In the genomic region with DNA sequence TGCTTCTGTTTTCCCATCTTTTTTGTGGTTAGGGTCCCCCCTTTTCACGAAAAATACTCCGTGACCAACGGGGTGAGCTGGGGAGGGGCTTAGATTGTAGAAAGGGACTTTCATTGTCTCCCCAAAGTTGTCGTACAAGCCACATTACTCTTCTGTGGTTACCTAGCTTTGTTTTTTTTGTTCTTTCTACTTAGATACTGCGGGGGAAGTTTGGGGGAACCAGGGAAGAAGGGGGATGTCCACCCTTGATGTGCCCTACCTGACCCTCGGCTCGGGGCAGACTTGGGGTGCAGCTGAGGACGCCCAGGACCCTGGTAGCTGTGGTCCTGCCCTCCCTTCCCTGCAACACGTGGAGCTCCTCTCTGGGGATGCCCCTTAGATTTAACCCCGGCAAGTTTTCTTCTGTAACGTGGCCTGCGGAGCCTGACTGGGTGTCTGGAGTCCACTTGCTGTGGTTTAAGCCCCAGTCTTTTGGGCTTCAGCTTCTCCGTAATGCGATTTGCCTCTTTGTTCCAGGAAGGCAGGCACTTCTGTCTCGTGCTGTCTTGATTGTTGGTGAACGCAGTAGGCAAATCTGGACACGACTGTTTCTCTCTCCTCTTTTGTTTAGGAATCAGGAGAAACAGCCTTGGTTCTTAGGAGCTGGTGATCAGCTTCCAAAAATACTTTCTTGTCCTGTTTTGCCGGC, we compare ENCODE assay signal across 8 cellular contexts. TPM values are rescaled to one million over a fixed set of nuclear protein-coding genes. Genes with fewer than 3 reads are reported as not detected.
DNase-seq lines count a peak whose midpoint lies in the region; ATAC-seq and TF ChIP-seq lines count a peak whose summit lies in the region.

No MANE protein-coding gene starts in this region.

- H3K4me3 Mint-ChIP-seq in nephron progenitor cell = peak overlapping the region; percentile 97

- H3K36me3 ChIP-seq in upper lobe of right lung = no peaks in the 10 kb centered on the region

- H3K4me1 ChIP-seq in upper lobe of right lung = peaks cover 20% of the 10 kb centered on the region

- peak overlapping the region; percentile 86 for H3K27ac ChIP-seq in upper lobe of right lung

- peak; percentile 9 for DNase-seq in NCI-H1436 (lab: John Stamatoyannopoulos, UW)
- DNase-seq in NCI-H1436 treated with DMSO at 0.1 percent for 48 hours (lab: John Stamatoyannopoulos, UW) = no peak
- peak; percentile 75 for DNase-seq in NCI-H82 treated with DMSO at 0.1 percent for 48 hours (lab: John Stamatoyannopoulos, UW; ENCODE audit: unreplicated experiment)
- peak; percentile 9 for DNase-seq in activated T-helper 1 cell treated with Interleukin-2 at 50 U/mL for 16 hours (ENCODE audit: low read depth)
- DNase-seq in fibroblast of gingiva (ENCODE audit: low read depth) = peak; percentile 33
- DNase-seq in nephron progenitor cell = peak; percentile 21
- DNase-seq in upper lobe of right lung = no peak
- no peak for DNase-seq in GF-D8 (lab: John Stamatoyannopoulos, UW)

- intact Hi-C loops in upper lobe of right lung (cut with DNase I) = no loop called here

- no peaks in the 10 kb centered on the region for H3K27me3 ChIP-seq in upper lobe of right lung

- H3K27ac Mint-ChIP-seq in nephron progenitor cell = peak overlapping the region; percentile 69

- ATAC-seq in upper lobe of right lung = peak; percentile 28

- TF ChIP-seq CTCF in nephron progenitor cell (IDR thresholded peaks at IDR 0.05) (no peak), upper lobe of right lung (IDR thresholded peaks at IDR 0.05) (no peak)

- no peaks in the 10 kb centered on the region for H3K9me3 ChIP-seq in upper lobe of right lung

- H3K4me1 Mint-ChIP-seq in nephron progenitor cell = peaks cover 30% of the 10 kb centered on the region

- H3K36me3 Mint-ChIP-seq in nephron progenitor cell (ENCODE audit: low read depth) = peaks cover 6% of the 10 kb centered on the region

- no peaks in the 10 kb centered on the region for H3K9me3 Mint-ChIP-seq in nephron progenitor cell

- H3K27me3 Mint-ChIP-seq in nephron progenitor cell (ENCODE audit: low read depth, poor library complexity) = peaks cover 21% of the 10 kb centered on the region

- peak overlapping the region; percentile 81 for H3K4me3 ChIP-seq in upper lobe of right lung

RNA-seq across cellular contexts. Expression of a gene that starts 0.9 kb away (rescaled TPM):
- 50.6 TPM for total RNA-seq in upper lobe of right lung

Comparison
In these comparisons a context has a peak if more than half of its experiments do, and no peak if none do; other contexts are left out.
1. DNase-seq: peak in NCI-H1436 (single experiment), NCI-H82 treated with DMSO at 0.1 percent for 48 hours (single experiment), activated T-helper 1 cell treated with Interleukin-2 at 50 U/mL for 16 hours (single experiment), fibroblast of gingiva (single experiment) and nephron progenitor cell (single experiment); none in NCI-H1436 treated with DMSO at 0.1 percent for 48 hours (single experiment), upper lobe of right lung (single experiment) and GF-D8 (single experiment).